In the genomic region with DNA sequence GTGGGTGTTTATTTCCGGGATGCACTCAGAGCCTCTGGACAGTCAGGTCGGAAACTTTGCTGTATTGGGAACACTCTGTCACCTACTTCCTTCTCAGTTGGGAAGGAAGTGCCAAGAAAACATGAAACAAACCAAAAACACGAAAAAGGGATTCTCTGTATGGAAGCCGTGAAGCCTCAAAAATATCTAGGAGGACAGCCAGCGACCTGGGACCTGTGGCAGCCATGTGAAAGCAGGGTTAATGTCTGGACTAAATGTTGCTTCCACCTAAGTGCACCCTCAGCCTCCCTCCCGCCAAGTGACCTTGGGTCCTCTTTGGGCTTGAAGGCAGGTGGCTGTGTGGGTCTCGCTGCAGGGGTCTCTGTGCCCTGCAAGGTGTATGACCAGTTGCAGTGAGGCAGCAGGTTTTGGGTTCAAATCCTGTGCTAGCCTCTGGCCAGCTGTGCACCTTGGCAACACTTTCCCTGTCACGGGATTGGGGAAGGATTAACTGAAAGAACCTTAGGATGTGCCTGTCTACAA, we compare ENCODE assay signal across 2 cellular contexts.
A peak's percentile ranks its signal among the peaks of the same experiment; 100 is the strongest.
TF ChIP-seq lines count a peak whose summit lies in the region.

No MANE protein-coding gene starts in this region.

TF ChIP-seq in HepG2, 621 proteins besides CTCF, POLR2A, EP300 and RAD21 (continues in another document):
- TF ChIP-seq, protein P1, sequence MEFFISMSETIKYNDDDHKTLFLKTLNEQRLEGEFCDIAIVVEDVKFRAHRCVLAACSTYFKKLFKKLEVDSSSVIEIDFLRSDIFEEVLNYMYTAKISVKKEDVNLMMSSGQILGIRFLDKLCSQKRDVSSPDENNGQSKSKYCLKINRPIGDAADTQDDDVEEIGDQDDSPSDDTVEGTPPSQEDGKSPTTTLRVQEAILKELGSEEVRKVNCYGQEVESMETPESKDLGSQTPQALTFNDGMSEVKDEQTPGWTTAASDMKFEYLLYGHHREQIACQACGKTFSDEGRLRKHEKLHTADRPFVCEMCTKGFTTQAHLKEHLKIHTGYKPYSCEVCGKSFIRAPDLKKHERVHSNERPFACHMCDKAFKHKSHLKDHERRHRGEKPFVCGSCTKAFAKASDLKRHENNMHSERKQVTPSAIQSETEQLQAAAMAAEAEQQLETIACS (CRISPR knock-in tag; IDR thresholded peaks at IDR 0.05), result no peak
- TF ChIP-seq ZNF547 (CRISPR knock-in tag; IDR thresholded peaks at IDR 0.05) (0 out of 2 replicates have a peak, but pooled peaks have one; percentile 16), KLF16 (CRISPR knock-in tag; IDR thresholded peaks at IDR 0.05) (no peak), ATAD3A (CRISPR knock-in tag; IDR thresholded peaks at IDR 0.05) (no peak), ZNF17 (CRISPR knock-in tag; IDR thresholded peaks at IDR 0.05) (no peak), FOSL2 (CRISPR knock-in tag; IDR thresholded peaks at IDR 0.05) (no peak)
- TF ChIP-seq, protein P2, sequence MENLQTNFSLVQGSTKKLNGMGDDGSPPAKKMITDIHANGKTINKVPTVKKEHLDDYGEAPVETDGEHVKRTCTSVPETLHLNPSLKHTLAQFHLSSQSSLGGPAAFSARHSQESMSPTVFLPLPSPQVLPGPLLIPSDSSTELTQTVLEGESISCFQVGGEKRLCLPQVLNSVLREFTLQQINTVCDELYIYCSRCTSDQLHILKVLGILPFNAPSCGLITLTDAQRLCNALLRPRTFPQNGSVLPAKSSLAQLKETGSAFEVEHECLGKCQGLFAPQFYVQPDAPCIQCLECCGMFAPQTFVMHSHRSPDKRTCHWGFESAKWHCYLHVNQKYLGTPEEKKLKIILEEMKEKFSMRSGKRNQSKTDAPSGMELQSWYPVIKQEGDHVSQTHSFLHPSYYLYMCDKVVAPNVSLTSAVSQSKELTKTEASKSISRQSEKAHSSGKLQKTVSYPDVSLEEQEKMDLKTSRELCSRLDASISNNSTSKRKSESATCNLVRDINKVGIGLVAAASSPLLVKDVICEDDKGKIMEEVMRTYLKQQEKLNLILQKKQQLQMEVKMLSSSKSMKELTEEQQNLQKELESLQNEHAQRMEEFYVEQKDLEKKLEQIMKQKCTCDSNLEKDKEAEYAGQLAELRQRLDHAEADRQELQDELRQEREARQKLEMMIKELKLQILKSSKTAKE (CRISPR knock-in tag; IDR thresholded peaks at IDR 0.05; ENCODE audit: borderline replicate concordance), result no peak
- TF ChIP-seq, protein P3, sequence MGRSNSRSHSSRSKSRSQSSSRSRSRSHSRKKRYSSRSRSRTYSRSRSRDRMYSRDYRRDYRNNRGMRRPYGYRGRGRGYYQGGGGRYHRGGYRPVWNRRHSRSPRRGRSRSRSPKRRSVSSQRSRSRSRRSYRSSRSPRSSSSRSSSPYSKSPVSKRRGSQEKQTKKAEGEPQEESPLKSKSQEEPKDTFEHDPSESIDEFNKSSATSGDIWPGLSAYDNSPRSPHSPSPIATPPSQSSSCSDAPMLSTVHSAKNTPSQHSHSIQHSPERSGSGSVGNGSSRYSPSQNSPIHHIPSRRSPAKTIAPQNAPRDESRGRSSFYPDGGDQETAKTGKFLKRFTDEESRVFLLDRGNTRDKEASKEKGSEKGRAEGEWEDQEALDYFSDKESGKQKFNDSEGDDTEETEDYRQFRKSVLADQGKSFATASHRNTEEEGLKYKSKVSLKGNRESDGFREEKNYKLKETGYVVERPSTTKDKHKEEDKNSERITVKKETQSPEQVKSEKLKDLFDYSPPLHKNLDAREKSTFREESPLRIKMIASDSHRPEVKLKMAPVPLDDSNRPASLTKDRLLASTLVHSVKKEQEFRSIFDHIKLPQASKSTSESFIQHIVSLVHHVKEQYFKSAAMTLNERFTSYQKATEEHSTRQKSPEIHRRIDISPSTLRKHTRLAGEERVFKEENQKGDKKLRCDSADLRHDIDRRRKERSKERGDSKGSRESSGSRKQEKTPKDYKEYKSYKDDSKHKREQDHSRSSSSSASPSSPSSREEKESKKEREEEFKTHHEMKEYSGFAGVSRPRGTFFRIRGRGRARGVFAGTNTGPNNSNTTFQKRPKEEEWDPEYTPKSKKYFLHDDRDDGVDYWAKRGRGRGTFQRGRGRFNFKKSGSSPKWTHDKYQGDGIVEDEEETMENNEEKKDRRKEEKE (IDR thresholded peaks at IDR 0.05), result no peak
- TF ChIP-seq, protein P4, sequence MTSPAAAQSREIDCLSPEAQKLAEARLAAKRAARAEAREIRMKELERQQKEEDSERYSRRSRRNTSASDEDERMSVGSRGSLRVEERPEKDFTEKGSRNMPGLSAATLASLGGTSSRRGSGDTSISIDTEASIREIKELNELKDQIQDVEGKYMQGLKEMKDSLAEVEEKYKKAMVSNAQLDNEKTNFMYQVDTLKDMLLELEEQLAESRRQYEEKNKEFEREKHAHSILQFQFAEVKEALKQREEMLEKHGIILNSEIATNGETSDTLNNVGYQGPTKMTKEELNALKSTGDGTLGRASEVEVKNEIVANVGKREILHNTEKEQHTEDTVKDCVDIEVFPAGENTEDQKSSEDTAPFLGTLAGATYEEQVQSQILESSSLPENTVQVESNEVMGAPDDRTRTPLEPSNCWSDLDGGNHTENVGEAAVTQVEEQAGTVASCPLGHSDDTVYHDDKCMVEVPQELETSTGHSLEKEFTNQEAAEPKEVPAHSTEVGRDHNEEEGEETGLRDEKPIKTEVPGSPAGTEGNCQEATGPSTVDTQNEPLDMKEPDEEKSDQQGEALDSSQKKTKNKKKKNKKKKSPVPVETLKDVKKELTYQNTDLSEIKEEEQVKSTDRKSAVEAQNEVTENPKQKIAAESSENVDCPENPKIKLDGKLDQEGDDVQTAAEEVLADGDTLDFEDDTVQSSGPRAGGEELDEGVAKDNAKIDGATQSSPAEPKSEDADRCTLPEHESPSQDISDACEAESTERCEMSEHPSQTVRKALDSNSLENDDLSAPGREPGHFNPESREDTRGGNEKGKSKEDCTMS (CRISPR knock-in tag; conservative IDR thresholded peaks at IDR 0.05), result 0 out of 2 replicates have a peak, but pooled peaks have one; percentile 20
- TF ChIP-seq, protein P5, sequence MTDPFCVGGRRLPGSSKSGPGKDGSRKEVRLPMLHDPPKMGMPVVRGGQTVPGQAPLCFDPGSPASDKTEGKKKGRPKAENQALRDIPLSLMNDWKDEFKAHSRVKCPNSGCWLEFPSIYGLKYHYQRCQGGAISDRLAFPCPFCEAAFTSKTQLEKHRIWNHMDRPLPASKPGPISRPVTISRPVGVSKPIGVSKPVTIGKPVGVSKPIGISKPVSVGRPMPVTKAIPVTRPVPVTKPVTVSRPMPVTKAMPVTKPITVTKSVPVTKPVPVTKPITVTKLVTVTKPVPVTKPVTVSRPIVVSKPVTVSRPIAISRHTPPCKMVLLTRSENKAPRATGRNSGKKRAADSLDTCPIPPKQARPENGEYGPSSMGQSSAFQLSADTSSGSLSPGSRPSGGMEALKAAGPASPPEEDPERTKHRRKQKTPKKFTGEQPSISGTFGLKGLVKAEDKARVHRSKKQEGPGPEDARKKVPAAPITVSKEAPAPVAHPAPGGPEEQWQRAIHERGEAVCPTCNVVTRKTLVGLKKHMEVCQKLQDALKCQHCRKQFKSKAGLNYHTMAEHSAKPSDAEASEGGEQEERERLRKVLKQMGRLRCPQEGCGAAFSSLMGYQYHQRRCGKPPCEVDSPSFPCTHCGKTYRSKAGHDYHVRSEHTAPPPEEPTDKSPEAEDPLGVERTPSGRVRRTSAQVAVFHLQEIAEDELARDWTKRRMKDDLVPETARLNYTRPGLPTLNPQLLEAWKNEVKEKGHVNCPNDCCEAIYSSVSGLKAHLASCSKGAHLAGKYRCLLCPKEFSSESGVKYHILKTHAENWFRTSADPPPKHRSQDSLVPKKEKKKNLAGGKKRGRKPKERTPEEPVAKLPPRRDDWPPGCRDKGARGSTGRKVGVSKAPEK (CRISPR knock-in tag; IDR thresholded peaks at IDR 0.05; ENCODE audit: borderline replicate concordance), result 0 out of 2 replicates have a peak, but pooled peaks have one; percentile 30

TF ChIP-seq in HEK293T, 16 proteins besides CTCF, POLR2A, EP300 and RAD21:
- TF ChIP-seq SUZ12 (IDR thresholded peaks at IDR 0.05) (no peak), ELF4 (IDR thresholded peaks at IDR 0.05) (no peak), L3MBTL2 (conservative IDR thresholded peaks at IDR 0.05) (no peak), NFRKB (IDR thresholded peaks at IDR 0.05) (no peak), BHLHE40 (IDR thresholded peaks at IDR 0.05; ENCODE audit: borderline replicate concordance) (no peak), TARDBP (IDR thresholded peaks at IDR 0.05) (no peak), FOXA1 (IDR thresholded peaks at IDR 0.05) (no peak), FOXM1 (IDR thresholded peaks at IDR 0.05; ENCODE audit: borderline replicate concordance) (no peak), FOXK2 (IDR thresholded peaks at IDR 0.05) (no peak), ZNF384 (IDR thresholded peaks at IDR 0.05) (no peak), ARNT (IDR thresholded peaks at IDR 0.05) (no peak)
- TF ChIP-seq, protein P6, sequence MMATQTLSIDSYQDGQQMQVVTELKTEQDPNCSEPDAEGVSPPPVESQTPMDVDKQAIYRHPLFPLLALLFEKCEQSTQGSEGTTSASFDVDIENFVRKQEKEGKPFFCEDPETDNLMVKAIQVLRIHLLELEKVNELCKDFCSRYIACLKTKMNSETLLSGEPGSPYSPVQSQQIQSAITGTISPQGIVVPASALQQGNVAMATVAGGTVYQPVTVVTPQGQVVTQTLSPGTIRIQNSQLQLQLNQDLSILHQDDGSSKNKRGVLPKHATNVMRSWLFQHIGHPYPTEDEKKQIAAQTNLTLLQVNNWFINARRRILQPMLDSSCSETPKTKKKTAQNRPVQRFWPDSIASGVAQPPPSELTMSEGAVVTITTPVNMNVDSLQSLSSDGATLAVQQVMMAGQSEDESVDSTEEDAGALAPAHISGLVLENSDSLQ (IDR thresholded peaks at IDR 0.05), result no peak
